Comparison of ENCODE assay signal across 8 cellular contexts in genomic region chr7:37031571-37032257, GRCh38.
DNase-seq lines count a peak whose midpoint lies in the region; ATAC-seq and TF ChIP-seq lines count a peak whose summit lies in the region.

No MANE protein-coding gene starts in this region.

- peaks cover 4% of the 10 kb centered on the region; the same call in 1 of the 2 replicates for H3K9me1 ChIP-seq in IMR-90 (ENCODE audit: insufficient read depth, low read length)

- no peak for TF ChIP-seq POLR2A in IMR-90 (IDR thresholded peaks at IDR 0.05; ENCODE audit: low read depth, low read length)

- peak overlapping the region; percentile 27; the same call in 1 of the 2 replicates for H3K9ac ChIP-seq in IMR-90 (ENCODE audit: low read depth, low read length)

- peak overlapping the region; percentile 92 for H2BK5ac ChIP-seq in IMR-90 (ENCODE audit: low read depth, low read length, poor library complexity, severe bottlenecking)

- peak overlapping the region; percentile 68; the same call in 1 of the 2 replicates for H3K56ac ChIP-seq in IMR-90 (ENCODE audit: extremely low read depth, insufficient read depth, low read length)

- no peaks in the 10 kb centered on the region for H3K9me3 ChIP-seq in BE2C
- H3K9me3 ChIP-seq in IMR-90 (ENCODE audit: control insufficient read depth, insufficient read depth, low read length): no peaks in the 10 kb centered on the region

- peak overlapping the region; percentile 56 to 84; a peak in 3 of 4 replicates for H4K8ac ChIP-seq in IMR-90 (ENCODE audit: low read depth in 2 of 2, low read length in 2 of 2)

- POLR2A ChIA-PET in IMR-90 (lab: Charles Lee; ENCODE audit: unreplicated experiment): no interaction called here

- H3K27me3 ChIP-seq in BE2C (no peaks in the 10 kb centered on the region), IMR-90 (ENCODE audit: control insufficient read depth, insufficient read depth, low read length) (no peaks in the 10 kb centered on the region)

- H3K36me3 Mint-ChIP-seq in T-helper 2 cell treated with Interferon-gamma antibody and Interleukin-4, amounts not matched to agents 5 μg/mL and 100 μg/mL, for 36 hours (ENCODE audit: low read depth): peaks cover 9% of the 10 kb centered on the region

- H3K27ac ChIP-seq in IMR-90 (ENCODE audit: insufficient read depth, low read length) (peak overlapping the region; percentile 60), cingulate gyrus (ENCODE audit: low read depth, low read length) (peak overlapping the region; percentile 78)

- H3K23ac ChIP-seq in IMR-90 (ENCODE audit: low read depth, low read length): peak overlapping the region; percentile 80

- H4K20me1 ChIP-seq in IMR-90 (ENCODE audit: insufficient read depth, low read length): no peaks in the 10 kb centered on the region

- H3K4me3 ChIP-seq in BE2C (ENCODE audit: low read depth, low read length) (no peak overlapping the region), IMR-90 (ENCODE audit: insufficient read depth, low read depth, low read length) (no peak overlapping the region)

- no peak overlapping the region for H3K4me3 Mint-ChIP-seq in T-helper 2 cell treated with Interferon-gamma antibody and Interleukin-4, amounts not matched to agents 5 μg/mL and 100 μg/mL, for 36 hours

- intact Hi-C loops in IMR-90 (cut with micrococcal nuclease): loop anchor here (2.0 kb wide), 1 partner anchor 77 kb away; no protein-coding TSS in a partner anchor

- in situ Hi-C loops in IMR-90 (cut with MboI; ENCODE audit: low sequenced_read_pairs): no loop called here

- no peak for TF ChIP-seq RAD21 in IMR-90 (IDR thresholded peaks at IDR 0.05; ENCODE audit: low read length)

- H3K27ac Mint-ChIP-seq in T-helper 2 cell treated with Interferon-gamma antibody and Interleukin-4, amounts not matched to agents 5 μg/mL and 100 μg/mL, for 36 hours: no peak overlapping the region

- H3K4me1 ChIP-seq in BE2C: no peaks in the 10 kb centered on the region
- peaks cover 13% of the 10 kb centered on the region for H3K4me1 ChIP-seq in IMR-90 (ENCODE audit: control insufficient read depth, insufficient read depth, low read length)

- no peaks in the 10 kb centered on the region for H3K36me3 ChIP-seq in BE2C
- H3K36me3 ChIP-seq in IMR-90 (ENCODE audit: control insufficient read depth, insufficient read depth, low read length): no peaks in the 10 kb centered on the region

- H3K4me1 Mint-ChIP-seq in T-helper 2 cell treated with Interferon-gamma antibody and Interleukin-4, amounts not matched to agents 5 μg/mL and 100 μg/mL, for 36 hours (ENCODE audit: low read depth): peaks cover 23% of the 10 kb centered on the region

- H2AFZ ChIP-seq in IMR-90 (replicated peaks; ENCODE audit: low read length, poor library complexity): peak overlapping the region; percentile 58

- DNase-seq in BE2C: peak; percentile 34
- peak; percentile 100 for DNase-seq in IMR-90
- peak; percentile 65 for DNase-seq in T-helper 2 cell treated with Interferon-gamma antibody and Interleukin-4, amounts not matched to agents 5 μg/mL and 100 μg/mL, for 36 hours (ENCODE audit: low spot score)
- peak; percentile 54 for DNase-seq in left kidney (ENCODE audit: low read depth, low spot score)
- peak; percentile 63 for DNase-seq in stimulated activated CD4-positive, alpha-beta T cell treated with anti-CD3 and anti-CD28 coated beads, Interleukin-4, amount 100 ng/mL, for 24 hours

- H3K27me3 Mint-ChIP-seq in T-helper 2 cell treated with Interferon-gamma antibody and Interleukin-4, amounts not matched to agents 5 μg/mL and 100 μg/mL, for 36 hours (ENCODE audit: low read depth): no peaks in the 10 kb centered on the region

- no peak for TF ChIP-seq CTCF in BE2C (IDR thresholded peaks at IDR 0.05; ENCODE audit: low read depth, low read length)
- no peak for TF ChIP-seq CTCF in IMR-90 (conservative IDR thresholded peaks at IDR 0.05; ENCODE audit: low read depth, low read length)

- peak overlapping the region; percentile 93 for H3K4ac ChIP-seq in IMR-90 (ENCODE audit: low read depth, low read length)

- peak overlapping the region; percentile 45; the same call in 1 of the 2 replicates for H4K5ac ChIP-seq in IMR-90 (ENCODE audit: low read depth, low read length)

- peak overlapping the region; percentile 68 for H3K4me2 ChIP-seq in IMR-90 (ENCODE audit: low read depth, low read length)

- peak overlapping the region; percentile 92 for H3K18ac ChIP-seq in IMR-90 (ENCODE audit: low read depth, low read length)

- 0 out of 2 replicates have a peak overlapping the region, but pooled peaks have one; percentile 3 for H2AK5ac ChIP-seq in IMR-90 (ENCODE audit: low read depth, low read length)

- peak overlapping the region; percentile 56 for H3K14ac ChIP-seq in IMR-90 (replicated peaks; ENCODE audit: low read depth, low read length)

- dilution Hi-C loops in IMR-90 (cut with HindIII; ENCODE audit: low sequenced_read_pairs, unreplicated experiment): no loop called here

- CTCF ChIA-PET in IMR-90 (lab: Yijun Ruan, JAX): no interaction called here

- ATAC-seq in IMR-90 (ENCODE audit: low read depth) (peak; percentile 95), GM21367 (IDR thresholded peaks at IDR 0.05; ENCODE audit: unreplicated experiment) (no peak), GM21447 (IDR thresholded peaks at IDR 0.05; ENCODE audit: unreplicated experiment) (no peak)

- H2AK9ac ChIP-seq in IMR-90 (replicated peaks; ENCODE audit: low read depth, low read length, poor library complexity): no peak overlapping the region

- no peaks in the 10 kb centered on the region for H3K79me1 ChIP-seq in IMR-90 (ENCODE audit: low read depth in 1 of 2, low read length in 2 of 2)

- peak overlapping the region; percentile 89 for H4K91ac ChIP-seq in IMR-90 (ENCODE audit: insufficient read depth, low read depth, low read length)

- H3K9me3 Mint-ChIP-seq in T-helper 2 cell treated with Interferon-gamma antibody and Interleukin-4, amounts not matched to agents 5 μg/mL and 100 μg/mL, for 36 hours: no peaks in the 10 kb centered on the region

- BruUV-seq in IMR-90 (replicated peaks; lab: Mats Ljungman, UMichigan): no TSS peak

- H2BK20ac ChIP-seq in IMR-90 (ENCODE audit: low read depth, low read length): peak overlapping the region; percentile 94

- peak overlapping the region; percentile 48; the same call in 2 of the 3 replicates for H2BK15ac ChIP-seq in IMR-90 (ENCODE audit: low read depth, low read length)

- no CpG with 5 or more reads among the region's 9 CpGs for WGBS in IMR-90 (ENCODE audit: extremely low coverage in 2 of 2, insufficient read length in 1 of 2), 2 experiments

- peak overlapping the region; percentile 91 for H2BK120ac ChIP-seq in IMR-90 (ENCODE audit: low read depth, low read length)

TF ChIP-seq in IMR-90, 13 proteins besides CTCF, POLR2A, EP300 and RAD21:
- TF ChIP-seq SMC3 (IDR thresholded peaks at IDR 0.05; ENCODE audit: low read depth, low read length): no peak
- peak; percentile 9; the same call in 1 of the 2 replicates for TF ChIP-seq MAFK (IDR thresholded peaks at IDR 0.05; ENCODE audit: low read depth, low read length)
- TF ChIP-seq CHD1 (IDR thresholded peaks at IDR 0.05; ENCODE audit: low read depth, low read length): no peak
- TF ChIP-seq FOS (IDR thresholded peaks at IDR 0.05; ENCODE audit: low read depth, low read length): peak; percentile 100
- TF ChIP-seq RCOR1 (IDR thresholded peaks at IDR 0.05; ENCODE audit: insufficient replicate concordance, low read length): peak; percentile 89
- peak; percentile 48; the same call in 1 of the 2 replicates for TF ChIP-seq CEBPB (IDR thresholded peaks at IDR 0.05; ENCODE audit: low read depth, low read length)
- TF ChIP-seq MXI1 (IDR thresholded peaks at IDR 0.05; ENCODE audit: borderline replicate concordance, low read depth, low read length): peak; percentile 72; the same call in 1 of the 2 replicates
- peak; percentile 65; the same call in 1 of the 2 replicates for TF ChIP-seq NFE2L2 (IDR thresholded peaks at IDR 0.05; ENCODE audit: low read depth, low read length)
- peak; percentile 75 for TF ChIP-seq BHLHE40 (IDR thresholded peaks at IDR 0.05; ENCODE audit: low read depth, low read length)

Comparison
In these comparisons a context has a peak if more than half of its experiments do, and no peak if none do; other contexts are left out.
1. DNase-seq: peak in every context shown above with its lines; median percentile 100 in IMR-90; 65 in T-helper 2 cell treated with Interferon-gamma antibody and Interleukin-4, amounts not matched to agents 5 μg/mL and 100 μg/mL, for 36 hours; 63 in stimulated activated CD4-positive, alpha-beta T cell treated with anti-CD3 and anti-CD28 coated beads, Interleukin-4, amount 100 ng/mL, for 24 hours; 54 in left kidney; 34 in BE2C.